ENCODE assay signal across 8 cellular contexts in genomic region chr1:17696417-17697301, GRCh38. TPM values are rescaled to one million over a fixed set of nuclear protein-coding genes. Genes with fewer than 3 reads are reported as not detected.
DNase-seq lines count a peak whose midpoint lies in the region; ATAC-seq and TF ChIP-seq lines count a peak whose summit lies in the region.

No MANE protein-coding gene starts in this region.

- TF ChIP-seq CTCF in fibroblast of pulmonary artery (IDR thresholded peaks at IDR 0.05; ENCODE audit: low read length, missing control alignments), result peak; percentile 65

- H3K4me2 ChIP-seq in neuronal stem cell (ENCODE audit: insufficient read depth, low read length, poor library complexity, severe bottlenecking), result no peak overlapping the region

- H3K36me3 ChIP-seq in neuronal stem cell (replicated peaks in 1 of 2; ENCODE audit: control insufficient read depth in 2 of 2, insufficient read depth in 2 of 2, low read length in 2 of 2), result peaks cover 9 to 26% of the 10 kb centered on the region in 2 donors

- H3K9ac ChIP-seq in neuronal stem cell (ENCODE audit: low read depth, low read length, poor library complexity), result peak overlapping the region; percentile 55

- H2BK5ac ChIP-seq in neuronal stem cell (ENCODE audit: low read length), result no peak overlapping the region

- H3K18ac ChIP-seq in neuronal stem cell (ENCODE audit: low read length), result peak overlapping the region; percentile 82

- peak overlapping the region; percentile 77 for H2BK12ac ChIP-seq in neuronal stem cell (ENCODE audit: low read length)

- no peak overlapping the region for H2AFZ ChIP-seq in neuronal stem cell (ENCODE audit: low read length)

- ATAC-seq in GM21576 (IDR thresholded peaks at IDR 0.05; ENCODE audit: unreplicated experiment) (no peak), HG03196 (IDR thresholded peaks at IDR 0.05; ENCODE audit: unreplicated experiment) (no peak)

- H3K4ac ChIP-seq in neuronal stem cell (ENCODE audit: low read length), result no peak overlapping the region

- H3K4me1 ChIP-seq in neuronal stem cell (ENCODE audit: control insufficient read depth in 2 of 2, insufficient read depth in 1 of 2, low read depth in 1 of 2, low read length in 2 of 2), result peaks cover 6 to 13% of the 10 kb centered on the region in 2 donors

- DNase-seq in DMS 273 treated with DMSO at 0.1 percent for 48 hours (lab: John Stamatoyannopoulos, UW), result peak; percentile 4
- DNase-seq in RPMI7951 (ENCODE audit: low read depth), result peak; percentile 56
- DNase-seq in fibroblast of pulmonary artery (ENCODE audit: low read depth), result peak; percentile 88
- DNase-seq in neuronal stem cell (ENCODE audit: low spot score), result no peak
- no peak for DNase-seq in GM19240 (ENCODE audit: insufficient read length, low spot score)
- no peak for DNase-seq in activated naive CD4-positive, alpha-beta T cell treated with Interleukin-2 at 50 U/mL for 16 hours

- H3K27ac ChIP-seq in neuronal stem cell (replicated peaks; ENCODE audit: low read length), result no peak overlapping the region

- H2BK15ac ChIP-seq in neuronal stem cell (ENCODE audit: low read length), result no peak overlapping the region

- H4K91ac ChIP-seq in neuronal stem cell (ENCODE audit: low read depth, low read length, poor library complexity), result no peak overlapping the region

- H4K8ac ChIP-seq in neuronal stem cell (ENCODE audit: low read depth, low read length), result peak overlapping the region; percentile 86

- H3K27me3 ChIP-seq in neuronal stem cell (ENCODE audit: control insufficient read depth in 3 of 3, insufficient read depth in 3 of 3, low read depth in 1 of 3, low read length in 3 of 3), result no peaks in the 10 kb centered on the region

- no peaks in the 10 kb centered on the region for H3K9me3 ChIP-seq in neuronal stem cell (replicated peaks in 1 of 2; ENCODE audit: control insufficient read depth in 2 of 2, insufficient read depth in 1 of 2, low read depth in 1 of 2, low read length in 2 of 2)

- peaks cover 2% of the 10 kb centered on the region for H3K79me1 ChIP-seq in neuronal stem cell (ENCODE audit: low read depth, low read length)

- H2BK120ac ChIP-seq in neuronal stem cell (ENCODE audit: low read depth, low read length), result no peak overlapping the region

- peak overlapping the region; percentile 72 for H2AK5ac ChIP-seq in neuronal stem cell (ENCODE audit: low read depth, low read length)

- WGBS in neuronal stem cell (ENCODE audit: extremely low coverage in 2 of 2, insufficient read length in 2 of 2, insufficient replicate concordance in 1 of 2), 2 donors, result no CpG with 5 or more reads among the region's 42 CpGs

- H3K4me3 ChIP-seq in fibroblast of pulmonary artery (replicated peaks; ENCODE audit: low read depth, low read length) (no peak overlapping the region), neuronal stem cell (ENCODE audit: low read length in 2 of 2) (no peak overlapping the region)

- no peak overlapping the region for H3K14ac ChIP-seq in neuronal stem cell (ENCODE audit: low read length)

- peak overlapping the region; percentile 53 for H3K23ac ChIP-seq in neuronal stem cell (ENCODE audit: low read depth, low read length, poor library complexity)

RNA-seq across cellular contexts. Expression of gene ACTL8, which starts 58.5 kb away (rescaled TPM):
- 0.20 and 0.48 TPM in 2 replicates for total RNA-seq in RPMI7951 (2014; rRNA removed; shearing (Covaris generic))
- polyA plus RNA-seq in neuronal stem cell (2013, experiment 1 of 2), result not detected
- not detected for polyA plus RNA-seq in neuronal stem cell (2013, experiment 2 of 2)

Comparison
In these comparisons a context has a peak if more than half of its experiments do, and no peak if none do; other contexts are left out.
1. DNase-seq: peak in DMS 273 treated with DMSO at 0.1 percent for 48 hours (single experiment), RPMI7951 (single experiment) and fibroblast of pulmonary artery (single experiment); none in neuronal stem cell (single experiment), GM19240 (single experiment) and activated naive CD4-positive, alpha-beta T cell treated with Interleukin-2 at 50 U/mL for 16 hours (single experiment).